20 cellular contexts compared by ENCODE assay signal in genomic region chr7:36964297-36964696, GRCh38.
DNase-seq lines count a peak whose midpoint lies in the region; ATAC-seq and TF ChIP-seq lines count a peak whose summit lies in the region.
"Had no signal": no experiment of that assay in that cellular context is flagged by ENCODE, and none has a peak within 500 bp of the region (broad histone marks: within the 10 kb centered on the region; RNA-seq: fewer than 3 reads in every experiment).

No MANE protein-coding gene starts in this region.

- POLR2A ChIA-PET in WTC11 (lab: Charles Lee): no interaction called here

- peaks cover 27% of the 10 kb centered on the region for H3K36me3 Mint-ChIP-seq in activated T-cell treated with anti-CD3 and anti-CD28 coated beads, Interleukin-2, amount 50 U/mL, for 4 hours (ENCODE audit: insufficient read depth)
- H3K36me3 Mint-ChIP-seq in WTC11: no peaks in the 10 kb centered on the region; the same call in 1 of the 2 replicates
- peaks cover 36% of the 10 kb centered on the region for H3K36me3 Mint-ChIP-seq in activated naive CD8-positive, alpha-beta T cell treated with anti-CD3 and anti-CD28 coated beads, Interleukin-2, amount 50 U/mL, for 24 hours (ENCODE audit: low read depth)
- H3K36me3 Mint-ChIP-seq in stimulated activated effector memory CD8-positive, alpha-beta T cell treated with anti-CD3 and anti-CD28 coated beads, Interleukin-12 subunit alpha, Interleukin-12 subunit beta, amount 100 ng/mL, for 72 hours: peaks cover 6% of the 10 kb centered on the region

- peak overlapping the region; percentile 63 for H3K27ac Mint-ChIP-seq in WTC11
- peak overlapping the region; percentile 72 for H3K27ac Mint-ChIP-seq in activated naive CD8-positive, alpha-beta T cell treated with anti-CD3 and anti-CD28 coated beads, Interleukin-2, amount 50 U/mL, for 24 hours
- H3K27ac Mint-ChIP-seq in stimulated activated effector memory CD8-positive, alpha-beta T cell treated with anti-CD3 and anti-CD28 coated beads, Interleukin-12 subunit alpha, Interleukin-12 subunit beta, amount 100 ng/mL, for 72 hours: no peak overlapping the region
- H3K27ac Mint-ChIP-seq: HFFc6 had no signal

- peak; percentile 60 to 71 for ATAC-seq in activated T-cell treated with anti-CD3 and anti-CD28 coated beads, Interleukin-2, amount 50 U/mL, for 4 hours
- no peak for ATAC-seq in WTC11
- no peak for ATAC-seq in activated naive CD8-positive, alpha-beta T cell treated with anti-CD3 and anti-CD28 coated beads, Interleukin-2, amount 50 U/mL, for 24 hours
- ATAC-seq in stimulated activated effector memory CD8-positive, alpha-beta T cell treated with anti-CD3 and anti-CD28 coated beads, Interleukin-12 subunit alpha, Interleukin-12 subunit beta, amount 100 ng/mL, for 72 hours: peak; percentile 85
- no peak for ATAC-seq in HG03469 (IDR thresholded peaks at IDR 0.05; ENCODE audit: unreplicated experiment)

- H3K9me3 Mint-ChIP-seq in activated T-cell treated with anti-CD3 and anti-CD28 coated beads, Interleukin-2, amount 50 U/mL, for 4 hours: peaks cover 8% of the 10 kb centered on the region
- no peaks in the 10 kb centered on the region for H3K9me3 Mint-ChIP-seq in WTC11
- H3K9me3 Mint-ChIP-seq in activated naive CD8-positive, alpha-beta T cell treated with anti-CD3 and anti-CD28 coated beads, Interleukin-2, amount 50 U/mL, for 24 hours: peaks cover 15% of the 10 kb centered on the region
- peaks cover 12% of the 10 kb centered on the region for H3K9me3 Mint-ChIP-seq in stimulated activated effector memory CD8-positive, alpha-beta T cell treated with anti-CD3 and anti-CD28 coated beads, Interleukin-12 subunit alpha, Interleukin-12 subunit beta, amount 100 ng/mL, for 72 hours
- H3K9me3 Mint-ChIP-seq: HFFc6 had no signal

- no peak overlapping the region for H3K4me3 Mint-ChIP-seq in activated T-cell treated with anti-CD3 and anti-CD28 coated beads, Interleukin-2, amount 50 U/mL, for 4 hours
- no peak overlapping the region for H3K4me3 Mint-ChIP-seq in WTC11
- H3K4me3 Mint-ChIP-seq in activated naive CD8-positive, alpha-beta T cell treated with anti-CD3 and anti-CD28 coated beads, Interleukin-2, amount 50 U/mL, for 24 hours: no peak overlapping the region
- H3K4me3 Mint-ChIP-seq in stimulated activated effector memory CD8-positive, alpha-beta T cell treated with anti-CD3 and anti-CD28 coated beads, Interleukin-12 subunit alpha, Interleukin-12 subunit beta, amount 100 ng/mL, for 72 hours: no peak overlapping the region
- H3K4me3 Mint-ChIP-seq: CD4-positive, CD25-positive, alpha-beta regulatory T cell; HFFc6 had no signal

- CTCF ChIA-PET in WTC11 (lab: Charles Lee): interaction anchor here (1.0 to 1.2 kb wide), 2 partner anchors 218 to 234 kb away, joined by 4 to 5 read pairs; no protein-coding TSS in a partner anchor

- H3K4me1 Mint-ChIP-seq in activated T-cell treated with anti-CD3 and anti-CD28 coated beads, Interleukin-2, amount 50 U/mL, for 4 hours (ENCODE audit: low read depth): peaks cover 42% of the 10 kb centered on the region
- peaks cover 64% of the 10 kb centered on the region for H3K4me1 Mint-ChIP-seq in WTC11
- H3K4me1 Mint-ChIP-seq in activated naive CD8-positive, alpha-beta T cell treated with anti-CD3 and anti-CD28 coated beads, Interleukin-2, amount 50 U/mL, for 24 hours: peaks cover 38% of the 10 kb centered on the region
- peaks cover 25% of the 10 kb centered on the region for H3K4me1 Mint-ChIP-seq in stimulated activated effector memory CD8-positive, alpha-beta T cell treated with anti-CD3 and anti-CD28 coated beads, Interleukin-12 subunit alpha, Interleukin-12 subunit beta, amount 100 ng/mL, for 72 hours

- H3K27me3 Mint-ChIP-seq in activated T-cell treated with anti-CD3 and anti-CD28 coated beads, Interleukin-2, amount 50 U/mL, for 4 hours (ENCODE audit: low read depth): no peaks in the 10 kb centered on the region
- H3K27me3 Mint-ChIP-seq in WTC11 (ENCODE audit: low read depth): no peaks in the 10 kb centered on the region
- no peaks in the 10 kb centered on the region for H3K27me3 Mint-ChIP-seq in activated naive CD8-positive, alpha-beta T cell treated with anti-CD3 and anti-CD28 coated beads, Interleukin-2, amount 50 U/mL, for 24 hours
- H3K27me3 Mint-ChIP-seq: CD4-positive, CD25-positive, alpha-beta regulatory T cell had no signal

- no peak for TF ChIP-seq CTCF in WTC11 (IDR thresholded peaks at IDR 0.05)

- no peak for DNase-seq in activated T-cell treated with anti-CD3 and anti-CD28 coated beads, Interleukin-2, amount 50 U/mL, for 4 hours
- no peak for DNase-seq in activated T-cell treated with anti-CD3 and anti-CD28 coated beads, Interleukin-2, amount 50 U/mL, for 1 hour
- DNase-seq in WTC11 (ENCODE audit: low spot score): no peak
- DNase-seq in activated naive CD8-positive, alpha-beta T cell treated with anti-CD3 and anti-CD28 coated beads, Interleukin-2, amount 50 U/mL, for 24 hours: no peak
- DNase-seq in stimulated activated effector memory CD8-positive, alpha-beta T cell treated with anti-CD3 and anti-CD28 coated beads, Interleukin-12 subunit alpha, Interleukin-12 subunit beta, amount 100 ng/mL, for 72 hours (ENCODE audit: low spot score in 2 of 2): no peak
- no peak for DNase-seq in epidermal melanocyte (ENCODE audit: insufficient read length, low spot score)
- DNase-seq: CD4-positive, CD25-positive, alpha-beta regulatory T cell; COR-L47; DMS 273 treated with DMSO at 0.1 percent for 48 hours; DMS79 treated with DMSO at 0.1 percent for 48 hours; H7; HFFc6; Kasumi-1; NCI-H1417; NCI-H1694 treated with DMSO at 0.1 percent for 48 hours; NCI-H2081 treated with DMSO at 0.1 percent for 48 hours; NCI-H2171 treated with DMSO at 0.1 percent for 48 hours; NCI-H524 treated with DMSO at 0.1 percent for 48 hours; NCI-H82 had no signal

TF ChIP-seq in WTC11, 78 proteins besides CTCF, POLR2A, EP300 and RAD21 (continues in another document):
- no peak for TF ChIP-seq NFYB (CRISPR knock-in tag; conservative IDR thresholded peaks at IDR 0.05; ENCODE audit: low read depth)
- no peak for TF ChIP-seq E2F5 (CRISPR knock-in tag; IDR thresholded peaks at IDR 0.05)
- no peak for TF ChIP-seq PRRX2 (CRISPR knock-in tag; IDR thresholded peaks at IDR 0.05)
- no peak for TF ChIP-seq ARID4B (CRISPR knock-in tag; IDR thresholded peaks at IDR 0.05; ENCODE audit: borderline replicate concordance)
- TF ChIP-seq EMX1 (CRISPR knock-in tag; IDR thresholded peaks at IDR 0.05): no peak
- no peak for TF ChIP-seq MYBL2 (CRISPR knock-in tag; IDR thresholded peaks at IDR 0.05)
- TF ChIP-seq ZNF232 (CRISPR knock-in tag; IDR thresholded peaks at IDR 0.05): no peak
- no peak for TF ChIP-seq TCF7 (CRISPR knock-in tag; IDR thresholded peaks at IDR 0.05; ENCODE audit: low read depth)
- no peak for TF ChIP-seq SMAD4 (CRISPR knock-in tag; IDR thresholded peaks at IDR 0.05)
- TF ChIP-seq RORB (CRISPR knock-in tag; IDR thresholded peaks at IDR 0.05): no peak
- no peak for TF ChIP-seq ZMAT4 (CRISPR knock-in tag; IDR thresholded peaks at IDR 0.05)
- TF ChIP-seq ZNF317 (CRISPR knock-in tag; IDR thresholded peaks at IDR 0.05; ENCODE audit: borderline replicate concordance, low read depth): no peak
- no peak for TF ChIP-seq RELA (CRISPR knock-in tag; IDR thresholded peaks at IDR 0.05; ENCODE audit: borderline replicate concordance)
- TF ChIP-seq FOXK1 (CRISPR knock-in tag; IDR thresholded peaks at IDR 0.05): no peak

Comparison
In these comparisons a context has a peak if more than half of its experiments do, and no peak if none do; other contexts are left out.
1. ATAC-seq: peak in activated T-cell treated with anti-CD3 and anti-CD28 coated beads, Interleukin-2, amount 50 U/mL, for 4 hours (2 of 2) and stimulated activated effector memory CD8-positive, alpha-beta T cell treated with anti-CD3 and anti-CD28 coated beads, Interleukin-12 subunit alpha, Interleukin-12 subunit beta, amount 100 ng/mL, for 72 hours (single experiment); none in WTC11 (single experiment), activated naive CD8-positive, alpha-beta T cell treated with anti-CD3 and anti-CD28 coated beads, Interleukin-2, amount 50 U/mL, for 24 hours (single experiment) and HG03469 (single experiment).